ENCODE assay signal across 8 cellular contexts in the genomic region with DNA sequence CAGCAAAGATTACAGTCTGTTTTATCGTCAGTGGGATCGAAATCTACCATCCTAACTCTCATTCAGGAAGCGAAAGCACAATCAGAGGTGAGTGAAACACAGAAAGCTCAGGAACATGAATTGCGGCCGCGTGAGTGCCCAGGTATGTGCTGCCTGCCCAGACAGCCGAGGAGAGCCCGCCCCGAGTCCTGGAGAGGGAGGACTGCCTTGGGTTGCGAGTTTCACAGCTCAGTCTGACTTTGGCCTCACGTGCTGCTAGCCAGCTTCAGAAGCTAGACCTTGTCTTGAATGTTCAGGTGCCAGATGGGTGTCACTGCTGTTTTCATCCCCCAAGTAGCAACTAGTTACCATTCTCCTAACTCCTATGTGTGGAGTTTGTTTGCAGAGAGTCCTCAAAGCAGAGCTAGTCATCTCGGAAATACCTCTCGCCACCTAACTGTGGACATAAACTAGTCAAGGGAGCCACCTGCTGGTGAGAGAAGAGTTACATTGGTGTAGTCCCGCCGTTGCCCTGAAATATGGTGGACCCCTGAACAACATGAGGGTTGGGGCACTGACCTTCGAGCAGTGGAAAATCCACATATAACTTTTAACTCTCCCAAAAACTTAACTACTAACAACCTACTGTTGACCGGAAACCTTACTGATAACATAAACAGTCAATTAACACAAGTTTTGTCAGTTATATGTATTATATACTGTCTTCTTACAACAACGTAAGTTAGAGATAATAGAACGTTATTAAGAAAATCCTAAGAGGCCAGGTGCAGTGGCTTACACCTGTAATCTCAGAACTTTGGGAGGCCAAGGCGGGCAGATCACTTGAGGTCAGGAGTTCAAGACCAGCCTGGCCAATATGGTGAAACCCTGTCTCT.
DNase-seq lines count a peak whose midpoint lies in the region; ATAC-seq and TF ChIP-seq lines count a peak whose summit lies in the region.

No MANE protein-coding gene starts in this region.

- peak; percentile 78 for TF ChIP-seq CTCF in GM13977 (IDR thresholded peaks at IDR 0.05; ENCODE audit: extremely low read depth, insufficient read depth, missing control alignments)

- DNase-seq in GM13977 (ENCODE audit: low spot score) (peak; percentile 87), NCI-H1092 (lab: John Stamatoyannopoulos, UW) (peak; percentile 37), SK-MEL-5 (ENCODE audit: low read depth, low spot score) (peak; percentile 92), Right ventricle myocardium superior (no peak), putamen (ENCODE audit: low spot score) (peak; percentile 58)
- DNase-seq in activated naive CD4-positive, alpha-beta T cell treated with anti-CD3 and anti-CD28 coated beads, Interleukin-2, amount 10 ng/mL, durations not matched to agents 7 days and 5 days: peak; percentile 73

- H3K27me3 Mint-ChIP-seq in activated naive CD4-positive, alpha-beta T cell treated with anti-CD3 and anti-CD28 coated beads, Interleukin-2, amount 10 ng/mL, durations not matched to agents 7 days and 5 days: no peaks in the 10 kb centered on the region

- no peaks in the 10 kb centered on the region for H3K9me3 Mint-ChIP-seq in activated naive CD4-positive, alpha-beta T cell treated with anti-CD3 and anti-CD28 coated beads, Interleukin-2, amount 10 ng/mL, durations not matched to agents 7 days and 5 days

- H3K36me3 Mint-ChIP-seq in activated naive CD4-positive, alpha-beta T cell treated with anti-CD3 and anti-CD28 coated beads, Interleukin-2, amount 10 ng/mL, durations not matched to agents 7 days and 5 days: no peaks in the 10 kb centered on the region

- in situ Hi-C loops in GM13977 (cut with MboI; ENCODE audit: low pct_unique_long_range_greater_than_20kb, low sequenced_read_pairs, unreplicated experiment): loop anchor here (25.0 kb wide), 2 partner anchors 281 to 506 kb away; no protein-coding TSS in a partner anchor
- in situ Hi-C loops in SK-MEL-5 (cut with HindIII; ENCODE audit: low pct_unique_long_range_greater_than_20kb, low sequenced_read_pairs): no loop called here

- intact Hi-C loops in Right ventricle myocardium superior (cut with DNase I): loop anchor here (5.0 to 10.0 kb wide), 2 partner anchors 266 to 508 kb away; no protein-coding TSS in a partner anchor

- no peaks in the 10 kb centered on the region for H3K4me1 Mint-ChIP-seq in activated naive CD4-positive, alpha-beta T cell treated with anti-CD3 and anti-CD28 coated beads, Interleukin-2, amount 10 ng/mL, durations not matched to agents 7 days and 5 days

- CTCF ChIA-PET in activated naive CD4-positive, alpha-beta T cell treated with anti-CD3 and anti-CD28 coated beads, Interleukin-2, amount 10 ng/mL, durations not matched to agents 7 days and 5 days (lab: Charles Lee): interaction anchor here (0.6 to 2.1 kb wide), 21 partner anchors 9 to 574 kb away, joined by 3 to 18 read pairs (median 4); no protein-coding TSS in a partner anchor

- ATAC-seq in HG02678 (IDR thresholded peaks at IDR 0.05; ENCODE audit: unreplicated experiment): peak; percentile 93
- peak; percentile 79 for ATAC-seq in Right ventricle myocardium superior (ENCODE audit: poor library complexity)
- no peak for ATAC-seq in HG02763 (IDR thresholded peaks at IDR 0.05; ENCODE audit: unreplicated experiment)

- H3K27ac Mint-ChIP-seq in activated naive CD4-positive, alpha-beta T cell treated with anti-CD3 and anti-CD28 coated beads, Interleukin-2, amount 10 ng/mL, durations not matched to agents 7 days and 5 days: no peak overlapping the region

- no peak overlapping the region for H3K4me3 Mint-ChIP-seq in activated naive CD4-positive, alpha-beta T cell treated with anti-CD3 and anti-CD28 coated beads, Interleukin-2, amount 10 ng/mL, durations not matched to agents 7 days and 5 days
